18 cellular contexts compared by ENCODE assay signal in the genomic region with DNA sequence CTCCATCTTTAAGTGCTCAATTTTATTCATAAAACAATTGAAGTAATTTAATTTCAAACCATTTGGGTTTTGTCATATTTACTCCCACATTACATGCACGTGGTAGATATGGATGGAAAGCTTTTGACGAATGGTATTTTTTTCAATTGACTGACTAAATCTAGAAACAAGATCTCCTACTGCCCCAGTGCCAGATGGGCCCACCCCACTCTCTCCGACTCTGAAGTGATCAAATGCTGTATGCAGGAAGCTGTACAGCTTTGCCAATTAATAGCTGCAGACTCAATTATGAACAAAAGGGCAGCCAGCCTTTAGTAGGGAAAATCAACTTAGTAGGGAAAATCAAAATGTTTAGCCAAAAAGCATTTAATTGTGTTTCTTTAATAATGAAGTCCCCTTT. TPM values are rescaled to one million over a fixed set of nuclear protein-coding genes. Genes with fewer than 3 reads are reported as not detected.
A peak's percentile ranks its signal among the peaks of the same experiment; 100 is the strongest.
DNase-seq lines count a peak whose midpoint lies in the region; ATAC-seq and TF ChIP-seq lines count a peak whose summit lies in the region.
"Had no signal": no experiment of that assay in that cellular context is flagged by ENCODE, and none has a peak within 500 bp of the region (broad histone marks: within the 10 kb centered on the region; RNA-seq: fewer than 3 reads in every experiment).

No MANE protein-coding gene starts in this region.

- TF ChIP-seq CTCF in BE2C (IDR thresholded peaks at IDR 0.05; ENCODE audit: low read depth, low read length) (no peak), left lung (IDR thresholded peaks at IDR 0.05) (no peak)

- H3K9me3 ChIP-seq in BE2C (no peaks in the 10 kb centered on the region), left lung (peaks cover 0 to 6% of the 10 kb centered on the region in 2 donors)
- H3K9me3 ChIP-seq: BLaER1 had no signal

- intact Hi-C loops in left lung (cut with DNase I) = no loop called here

- H3K4me1 ChIP-seq in BE2C = peaks cover 12% of the 10 kb centered on the region
- H3K4me1 ChIP-seq in left lung = no peaks in the 10 kb centered on the region

- no peaks in the 10 kb centered on the region for H3K36me3 ChIP-seq in BE2C
- H3K36me3 ChIP-seq in left lung = no peaks in the 10 kb centered on the region
- H3K36me3 ChIP-seq: BLaER1 had no signal

- ATAC-seq in HG02623 (IDR thresholded peaks at IDR 0.05; ENCODE audit: unreplicated experiment) (no peak), left lung (no peak)
- ATAC-seq: GM12878, HepG2 had no signal

- no peak overlapping the region for H3K27ac ChIP-seq in left lung
- H3K27ac ChIP-seq: BLaER1 had no signal

- DNase-seq in BE2C (peak; percentile 55), NCI-H2171 treated with DMSO at 0.1 percent for 48 hours (lab: John Stamatoyannopoulos, UW) (peak; percentile 90), NCI-H82 (lab: John Stamatoyannopoulos, UW) (peak; percentile 60), left lung (no peak), NCI-H526 treated with DMSO at 0.1 percent for 48 hours (lab: John Stamatoyannopoulos, UW) (no peak)
- DNase-seq: ACHN; CD4-positive, alpha-beta memory T cell; DMS53; DND-41; EL; H9 had no signal

- H3K27me3 ChIP-seq in BE2C (no peaks in the 10 kb centered on the region), left lung (no peaks in the 10 kb centered on the region)
- H3K27me3 ChIP-seq: BLaER1 had no signal

- H3K4me3 ChIP-seq in BE2C (ENCODE audit: low read depth, low read length) (no peak overlapping the region), left lung (no peak overlapping the region)
- H3K4me3 ChIP-seq: BLaER1, GM12878 had no signal

RNA-seq across cellular contexts. Expression of a gene that starts 46.2 kb away (rescaled TPM):
- polyA plus RNA-seq in BE2C (2012; ENCODE audit: insufficient read depth, insufficient read length, low read depth) = not detected
- 1 to 10 TPM; 1.5 to 2.7 TPM for total RNA-seq in left lung
- total RNA-seq: G401, GM12878 had no signal
- polyA plus RNA-seq: CD14-positive monocyte, GM12878, HepG2, IgD-negative memory B cell had no signal

RNA-seq across cellular contexts. Expression of a gene that starts 46.4 kb away (rescaled TPM):
- 2.5 TPM for polyA plus RNA-seq in BE2C (2012; ENCODE audit: insufficient read depth, insufficient read length, low read depth)
- total RNA-seq in left lung = 1 to 10 TPM; 2.1 to 4.3 TPM

Comparison
In these comparisons a context has a peak if more than half of its experiments do, and no peak if none do; other contexts are left out.
1. DNase-seq: peak in BE2C (single experiment), NCI-H2171 treated with DMSO at 0.1 percent for 48 hours (single experiment) and NCI-H82 (single experiment); none in left lung (0 of 2) and NCI-H526 treated with DMSO at 0.1 percent for 48 hours (single experiment).